14 cellular contexts compared by ENCODE assay signal in the genomic region with DNA sequence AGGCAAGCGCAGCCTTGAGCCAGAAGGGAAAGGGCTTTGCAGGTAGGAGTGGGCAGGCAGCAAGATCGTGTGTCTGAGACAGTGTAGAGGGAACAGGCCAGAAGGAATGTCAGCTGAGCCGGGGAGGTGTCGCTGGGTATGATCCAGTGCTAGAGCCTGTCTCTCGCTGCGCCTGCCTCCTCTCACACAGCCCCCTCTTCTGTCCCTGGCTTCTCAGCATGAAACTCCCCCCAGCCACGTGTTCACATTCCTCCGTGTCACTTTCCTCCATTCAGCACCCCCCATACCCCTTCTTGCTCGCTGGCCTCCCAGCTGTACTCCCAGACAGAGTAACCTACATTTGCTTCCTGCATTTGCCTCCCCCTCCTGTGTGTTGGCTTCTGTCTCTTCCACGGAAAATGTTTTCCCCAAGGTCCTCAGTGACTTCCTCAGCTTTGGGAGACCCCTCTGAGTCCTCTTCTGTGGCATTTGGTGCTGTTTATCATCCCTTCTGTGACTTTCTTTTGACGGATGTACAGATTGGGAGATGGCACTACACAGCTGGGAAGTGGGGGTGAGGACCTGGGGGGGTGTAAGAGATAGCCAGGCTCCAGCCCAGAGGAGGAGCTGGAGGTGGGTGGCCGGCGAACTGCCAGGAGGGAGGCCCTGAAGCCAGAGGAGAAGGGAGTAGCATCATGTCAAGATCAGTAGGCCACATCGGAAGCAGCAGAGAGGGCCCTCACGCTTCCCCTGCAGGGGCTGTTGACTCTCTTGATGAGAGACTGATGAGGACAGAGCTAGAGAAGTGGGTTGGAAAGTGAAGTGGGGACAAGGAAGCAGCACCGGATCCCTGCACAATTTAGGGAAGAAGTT. TPM values are rescaled to one million over a fixed set of nuclear protein-coding genes. Genes with fewer than 3 reads are reported as not detected.
DNase-seq lines count a peak whose midpoint lies in the region; ATAC-seq and TF ChIP-seq lines count a peak whose summit lies in the region.
"Had no signal": no experiment of that assay in that cellular context is flagged by ENCODE, and none has a peak within 500 bp of the region (broad histone marks: within the 10 kb centered on the region; RNA-seq: fewer than 3 reads in every experiment).

No MANE protein-coding gene starts in this region.

- no peaks in the 10 kb centered on the region for H3K27me3 ChIP-seq in CD4-positive, alpha-beta memory T cell (ENCODE audit: insufficient read depth, low read length)
- no peaks in the 10 kb centered on the region for H3K27me3 ChIP-seq in tibial artery

- no peak for ATAC-seq in HG02610 (IDR thresholded peaks at IDR 0.05; ENCODE audit: unreplicated experiment)
- ATAC-seq: GM12878 had no signal

- no peak overlapping the region for H3K27ac ChIP-seq in CD4-positive, alpha-beta memory T cell (ENCODE audit: low read depth, low read length)
- H3K27ac ChIP-seq in RWPE1: no peak overlapping the region
- no peak overlapping the region for H3K27ac ChIP-seq in tibial artery
- H3K27ac ChIP-seq: KMS-11 had no signal

- no peaks in the 10 kb centered on the region for H3K9me3 ChIP-seq in CD4-positive, alpha-beta memory T cell (ENCODE audit: control insufficient read depth in 1 of 2, low read length in 2 of 2)
- no peaks in the 10 kb centered on the region for H3K9me3 ChIP-seq in tibial artery

- DNase-seq in CD4-positive, alpha-beta memory T cell: no peak
- DNase-seq in cerebellar cortex (ENCODE audit: low spot score) (peak; percentile 55), inferior parietal cortex (ENCODE audit: extremely low spot score) (peak; percentile 8), retina (peak; percentile 76), RWPE1 (ENCODE audit: low spot score) (no peak), tibial artery (no peak)
- DNase-seq in stimulated activated naive CD4-positive, alpha-beta T cell treated with Interleukin-2 at 50 U/mL for 16 hours (lab: John Stamatoyannopoulos, UW): no peak
- DNase-seq: activated CD8-positive, alpha-beta memory T cell treated with anti-CD3 and anti-CD28 coated beads, Interleukin-2, amount 50 U/mL, for 4 hours; Calu3; NCI-H69 had no signal

- TF ChIP-seq CTCF in RWPE1 (conservative IDR thresholded peaks at IDR 0.05; ENCODE audit: low read depth) (no peak), tibial artery (IDR thresholded peaks at IDR 0.05) (no peak)

- H3K4me3 ChIP-seq in CD4-positive, alpha-beta memory T cell (ENCODE audit: low read length in 2 of 2): no peak overlapping the region
- H3K4me3 ChIP-seq in tibial artery: no peak overlapping the region
- H3K4me3 ChIP-seq: GM12878 had no signal

- peak overlapping the region in 6 of 7 donors; percentile 38 to 88 (median 78) for H3K27ac Mint-ChIP-seq in CD4-positive, alpha-beta memory T cell

- H3K36me3 ChIP-seq in CD4-positive, alpha-beta memory T cell (ENCODE audit: insufficient read depth, low read length): no peaks in the 10 kb centered on the region
- no peaks in the 10 kb centered on the region for H3K36me3 ChIP-seq in tibial artery

- no peaks in the 10 kb centered on the region for H3K9me3 Mint-ChIP-seq in CD4-positive, alpha-beta memory T cell

- no peak overlapping the region for H3K4me3 Mint-ChIP-seq in CD4-positive, alpha-beta memory T cell

- no peaks in the 10 kb centered on the region for H3K27me3 Mint-ChIP-seq in CD4-positive, alpha-beta memory T cell

- CTCF ChIA-PET in CD4-positive, alpha-beta memory T cell (lab: Charles Lee; ENCODE audit: partially characterized antibody): interaction anchor here (1.2 kb wide), 1 partner anchor 9 kb away, joined by 3 read pairs; no protein-coding TSS in a partner anchor
- CTCF ChIA-PET in RWPE1 (lab: Yijun Ruan, JAX): interaction anchor here (0.6 to 0.7 kb wide), 2 partner anchors 19 to 42 kb away, joined by 3 read pairs; no protein-coding TSS in a partner anchor

- POLR2A ChIA-PET in CD4-positive, alpha-beta memory T cell (lab: Charles Lee; ENCODE audit: partially characterized antibody): no interaction called here
- POLR2A ChIA-PET in RWPE1 (lab: Yijun Ruan, JAX; ENCODE audit: low non-redundant PET): no interaction called here

- intact Hi-C loops in CD4-positive, alpha-beta memory T cell (cut with micrococcal nuclease): no loop called here
- intact Hi-C loops in tibial artery (cut with DNase I; ENCODE audit: low total_unique reads): loop anchor here (5.0 kb wide), 1 partner anchor 34 kb away; no protein-coding TSS in a partner anchor

- H3K4me1 Mint-ChIP-seq in CD4-positive, alpha-beta memory T cell: peaks cover 21 to 48% (median 35%) of the 10 kb centered on the region in 4 donors

- peaks cover 0 to 18% of the 10 kb centered on the region in 2 donors for H3K36me3 Mint-ChIP-seq in CD4-positive, alpha-beta memory T cell

- no peaks in the 10 kb centered on the region for H3K4me1 ChIP-seq in CD4-positive, alpha-beta memory T cell (ENCODE audit: insufficient read depth, low read length)
- H3K4me1 ChIP-seq in tibial artery: peaks cover 0 to 13% (median 5%) of the 10 kb centered on the region in 4 donors

RNA-seq across cellular contexts. Expression of a gene that starts 19.2 kb away (rescaled TPM):
- 10 to 100 TPM; 67.5 to 70.0 TPM for total RNA-seq in CD4-positive, alpha-beta memory T cell
- 10 to 100 TPM; 53.8 to 86.9 TPM for polyA plus RNA-seq in CD4-positive, alpha-beta memory T cell

RNA-seq across cellular contexts. Expression of a gene that starts 24.0 kb away (rescaled TPM):
- under 1 TPM; 0.25 to 0.49 TPM for total RNA-seq in CD4-positive, alpha-beta memory T cell
- under 1 TPM; 0.18 TPM for polyA plus RNA-seq in CD4-positive, alpha-beta memory T cell

RNA-seq across cellular contexts. Expression of a gene that starts 34.1 kb away (rescaled TPM):
- not detected for total RNA-seq in CD4-positive, alpha-beta memory T cell
- not detected for polyA plus RNA-seq in CD4-positive, alpha-beta memory T cell
- total RNA-seq: T-helper 1 cell treated with Interleukin-12 subunit alpha and Interleukin-12 subunit beta and Interleukin-4 antibody, amounts not matched to agents 30 ng/mL and 1 ng/mL, for 36 hours had no signal

RNA-seq across cellular contexts. Expression of a gene that starts 37.0 kb away (rescaled TPM):
- total RNA-seq in CD4-positive, alpha-beta memory T cell: 10 to 100 TPM; 12.4 to 13.2 TPM
- polyA plus RNA-seq in CD4-positive, alpha-beta memory T cell: 1 to 10 TPM; 4.7 to 6.3 TPM

Comparison
In these comparisons a context has a peak if more than half of its experiments do, and no peak if none do; other contexts are left out.
1. DNase-seq: peak in cerebellar cortex (single experiment), inferior parietal cortex (single experiment) and retina (single experiment); none in CD4-positive, alpha-beta memory T cell (0 of 5), RWPE1 (single experiment), stimulated activated naive CD4-positive, alpha-beta T cell treated with Interleukin-2 at 50 U/mL for 16 hours (single experiment) and tibial artery (0 of 2).